ENCODE assay signal across 1 cellular context in the genomic region with DNA sequence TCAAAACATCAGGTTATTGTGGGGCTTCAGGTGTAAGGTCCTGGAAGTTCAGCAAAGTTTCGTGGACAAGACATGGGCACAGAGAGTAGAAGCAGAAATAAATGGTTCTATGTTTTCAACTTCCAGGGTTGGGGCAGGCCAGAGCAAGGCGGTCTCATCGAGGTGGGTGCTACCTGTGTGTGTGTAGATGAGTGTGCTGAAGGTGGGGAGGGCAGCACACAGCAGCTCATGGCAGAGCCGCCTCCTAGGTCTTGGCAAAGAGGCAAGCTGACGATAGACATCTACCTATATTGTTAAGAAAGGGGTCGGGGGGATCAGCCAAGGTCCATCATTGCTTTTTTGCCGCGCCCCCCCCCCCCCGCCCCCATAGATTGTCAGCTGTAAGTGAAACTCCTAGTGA.
TF ChIP-seq lines count a peak whose summit lies in the region.

No MANE protein-coding gene starts in this region.

TF ChIP-seq in endothelial cell of umbilical vein, 7 proteins besides CTCF, POLR2A, EP300 and RAD21:
- no peak for TF ChIP-seq FOS (IDR thresholded peaks at IDR 0.05; ENCODE audit: borderline replicate concordance, insufficient read depth, low read length)
- TF ChIP-seq GATA2 (IDR thresholded peaks at IDR 0.05; ENCODE audit: insufficient read depth, insufficient read length, low read depth, low read length) = no peak
- TF ChIP-seq EZH2 (IDR thresholded peaks at IDR 0.05; ENCODE audit: borderline replicate concordance, low read depth, low read length, severe bottlenecking) = no peak
- TF ChIP-seq, protein P1, sequence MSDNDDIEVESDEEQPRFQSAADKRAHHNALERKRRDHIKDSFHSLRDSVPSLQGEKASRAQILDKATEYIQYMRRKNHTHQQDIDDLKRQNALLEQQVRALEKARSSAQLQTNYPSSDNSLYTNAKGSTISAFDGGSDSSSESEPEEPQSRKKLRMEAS (IDR thresholded peaks at IDR 0.05; ENCODE audit: insufficient read depth, insufficient read length) = no peak
- TF ChIP-seq MYC (IDR thresholded peaks at IDR 0.05; ENCODE audit: low read depth, low read length) = no peak
- no peak for TF ChIP-seq JUN (IDR thresholded peaks at IDR 0.05; ENCODE audit: borderline replicate concordance, insufficient read depth, insufficient read length, low read depth)
- TF ChIP-seq POLR2AphosphoS5 (IDR thresholded peaks at IDR 0.05; ENCODE audit: insufficient read depth, low read depth, low read length) = no peak
